Comparison of ENCODE assay signal across 16 cellular contexts in genomic region chr15:80944818-80945217, GRCh38.
"Had no signal": no experiment of that assay in that cellular context is flagged by ENCODE, and none has a peak within 500 bp of the region (broad histone marks: within the 10 kb centered on the region; RNA-seq: fewer than 3 reads in every experiment).

No MANE protein-coding gene starts in this region.

- H3K27me3 ChIP-seq: esophagus muscularis mucosa, gastrocnemius medialis, heart right ventricle, pancreas, right lobe of liver had no signal

- DNase-seq: effector memory CD8-positive, alpha-beta T cell; gastrocnemius medialis; heart right ventricle; left ventricle myocardium superior; natural killer cell; nucleus accumbens; right lobe of liver; stimulated activated naive CD4-positive, alpha-beta T cell had no signal

- H3K4me1 ChIP-seq: pancreas, prostate gland, right lobe of liver had no signal

- H3K4me3 ChIP-seq: esophagus muscularis mucosa, gastrocnemius medialis, heart right ventricle, pancreas, prostate gland, right lobe of liver had no signal

- H3K27ac Mint-ChIP-seq: dendritic cell treated with granulocyte-macrophage colony-stimulating factor and Interleukin-4, amounts not matched to agents 40 ng/mL and 50 ng/mL, for 4 days; mesothelial cell of epicardium; natural killer cell; type B pancreatic cell had no signal

- H3K27ac ChIP-seq: epithelial cell of prostate, esophagus muscularis mucosa, gastrocnemius medialis, heart right ventricle, pancreas, prostate gland, right lobe of liver had no signal

- H3K9me3 Mint-ChIP-seq: dendritic cell treated with granulocyte-macrophage colony-stimulating factor and Interleukin-4, amounts not matched to agents 40 ng/mL and 50 ng/mL, for 4 days; effector memory CD8-positive, alpha-beta T cell; mesothelial cell of epicardium; natural killer cell; neural crest cell; type B pancreatic cell had no signal

- ATAC-seq: effector memory CD8-positive, alpha-beta T cell; gastrocnemius medialis; heart right ventricle; left ventricle myocardium superior; natural killer cell; pancreas; right lobe of liver had no signal

- H3K4me3 Mint-ChIP-seq: dendritic cell treated with granulocyte-macrophage colony-stimulating factor and Interleukin-4, amounts not matched to agents 40 ng/mL and 50 ng/mL, for 4 days; effector memory CD8-positive, alpha-beta T cell; mesothelial cell of epicardium; natural killer cell; neural crest cell; type B pancreatic cell had no signal

- H3K9me3 ChIP-seq: esophagus muscularis mucosa, gastrocnemius medialis, heart right ventricle, pancreas, prostate gland, right lobe of liver had no signal

- H3K36me3 ChIP-seq: prostate gland had no signal

- H3K27me3 Mint-ChIP-seq: dendritic cell treated with granulocyte-macrophage colony-stimulating factor and Interleukin-4, amounts not matched to agents 40 ng/mL and 50 ng/mL, for 4 days; effector memory CD8-positive, alpha-beta T cell; type B pancreatic cell had no signal

- H3K4me1 Mint-ChIP-seq: natural killer cell, neural crest cell had no signal
